2 cellular contexts compared by ENCODE assay signal in the genomic region with DNA sequence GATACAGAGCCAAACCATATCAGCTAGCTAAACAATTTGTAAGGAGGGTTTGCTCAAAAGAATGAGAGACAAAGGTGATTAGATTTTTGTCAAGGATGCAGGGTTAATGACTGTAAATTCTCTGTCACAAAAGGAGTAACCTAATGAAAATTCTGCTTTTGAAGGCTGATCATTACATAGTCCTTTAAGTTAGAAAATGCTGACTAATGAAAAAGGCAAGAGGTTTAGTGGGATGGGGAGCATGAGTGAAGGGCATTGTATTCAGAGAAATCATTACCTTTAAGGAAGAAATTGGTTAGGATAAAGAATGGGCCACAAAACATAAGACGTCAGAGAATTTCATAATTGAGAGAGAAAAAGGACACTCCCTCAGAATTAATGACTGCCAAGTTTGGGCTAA.
TF ChIP-seq lines count a peak whose summit lies in the region.

No MANE protein-coding gene starts in this region.

TF ChIP-seq in GM23338, 12 proteins besides CTCF, POLR2A, EP300 and RAD21 (continued from another document):
- TF ChIP-seq EZH2phosphoT487 (IDR thresholded peaks at IDR 0.05; ENCODE audit: unreplicated experiment) (no peak), STAT1 (IDR thresholded peaks at IDR 0.05; ENCODE audit: unreplicated experiment) (no peak), ZNF114 (CRISPR knock-in tag; IDR thresholded peaks at IDR 0.05) (no peak), ZNF331 (CRISPR knock-in tag; IDR thresholded peaks at IDR 0.05; ENCODE audit: low read depth) (no peak)
TF ChIP-seq in GM23338: peak in this region for 0.

TF ChIP-seq in K562, 482 proteins besides CTCF, POLR2A, EP300 and RAD21 (continued from another document):
- TF ChIP-seq ZNF324 (CRISPR knock-in tag; IDR thresholded peaks at IDR 0.05) (no peak), ZBED1 (IDR thresholded peaks at IDR 0.05) (no peak), GATA2 (CRISPR knock-in tag; IDR thresholded peaks at IDR 0.05) (no peak)
